ENCODE assay signal across 2 cellular contexts in the genomic region with DNA sequence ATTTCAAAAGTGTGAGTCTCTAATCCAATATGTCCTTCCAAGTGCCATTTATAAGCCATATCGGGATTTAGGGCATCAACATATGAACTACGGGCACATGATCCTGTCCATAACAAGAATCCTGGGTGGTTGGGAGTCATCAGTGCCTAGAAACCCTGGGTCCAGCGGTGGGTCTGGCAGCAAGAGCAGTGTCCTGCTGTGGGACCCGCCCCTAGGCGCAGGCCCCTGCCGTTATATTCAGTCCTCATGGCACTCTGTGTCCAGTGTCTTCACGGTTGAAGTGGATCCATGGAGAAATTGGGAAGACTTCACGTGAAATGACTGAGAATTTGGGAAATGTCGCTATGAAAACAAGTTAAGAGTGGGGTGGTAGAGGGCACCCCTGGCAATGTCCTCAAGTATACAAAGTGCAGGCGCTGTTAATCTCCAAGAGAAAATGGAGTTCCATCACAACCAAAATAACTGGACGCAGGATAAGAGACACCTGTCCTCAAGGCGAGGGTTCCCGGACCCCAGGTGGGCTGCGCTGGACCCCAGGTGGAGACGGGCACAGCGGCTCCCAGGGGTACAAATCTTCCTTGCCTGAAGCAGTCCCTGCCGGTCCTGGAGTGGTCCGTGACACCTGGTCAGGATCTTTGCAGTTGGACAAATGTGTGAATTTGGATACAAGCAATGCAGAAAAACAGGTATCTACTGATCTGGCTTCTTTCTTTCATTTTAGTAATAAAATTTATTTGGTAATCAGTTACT.
TF ChIP-seq lines count a peak whose summit lies in the region.

No MANE protein-coding gene starts in this region.

TF ChIP-seq in SK-N-SH, 30 proteins besides CTCF, POLR2A, EP300 and RAD21 (continued from another document):
- TF ChIP-seq, protein P1, sequence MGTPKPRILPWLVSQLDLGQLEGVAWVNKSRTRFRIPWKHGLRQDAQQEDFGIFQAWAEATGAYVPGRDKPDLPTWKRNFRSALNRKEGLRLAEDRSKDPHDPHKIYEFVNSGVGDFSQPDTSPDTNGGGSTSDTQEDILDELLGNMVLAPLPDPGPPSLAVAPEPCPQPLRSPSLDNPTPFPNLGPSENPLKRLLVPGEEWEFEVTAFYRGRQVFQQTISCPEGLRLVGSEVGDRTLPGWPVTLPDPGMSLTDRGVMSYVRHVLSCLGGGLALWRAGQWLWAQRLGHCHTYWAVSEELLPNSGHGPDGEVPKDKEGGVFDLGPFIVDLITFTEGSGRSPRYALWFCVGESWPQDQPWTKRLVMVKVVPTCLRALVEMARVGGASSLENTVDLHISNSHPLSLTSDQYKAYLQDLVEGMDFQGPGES (IDR thresholded peaks at IDR 0.05; ENCODE audit: low read depth, low read length): no peak
- TF ChIP-seq, protein P2, sequence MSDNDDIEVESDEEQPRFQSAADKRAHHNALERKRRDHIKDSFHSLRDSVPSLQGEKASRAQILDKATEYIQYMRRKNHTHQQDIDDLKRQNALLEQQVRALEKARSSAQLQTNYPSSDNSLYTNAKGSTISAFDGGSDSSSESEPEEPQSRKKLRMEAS (IDR thresholded peaks at IDR 0.05; ENCODE audit: low read depth): no peak
- no peak for TF ChIP-seq GATA2 (CRISPR knock-in tag; IDR thresholded peaks at IDR 0.05)
- no peak for TF ChIP-seq SIN3A (IDR thresholded peaks at IDR 0.05; ENCODE audit: borderline replicate concordance, low read depth, low read length)
- TF ChIP-seq, protein P3, sequence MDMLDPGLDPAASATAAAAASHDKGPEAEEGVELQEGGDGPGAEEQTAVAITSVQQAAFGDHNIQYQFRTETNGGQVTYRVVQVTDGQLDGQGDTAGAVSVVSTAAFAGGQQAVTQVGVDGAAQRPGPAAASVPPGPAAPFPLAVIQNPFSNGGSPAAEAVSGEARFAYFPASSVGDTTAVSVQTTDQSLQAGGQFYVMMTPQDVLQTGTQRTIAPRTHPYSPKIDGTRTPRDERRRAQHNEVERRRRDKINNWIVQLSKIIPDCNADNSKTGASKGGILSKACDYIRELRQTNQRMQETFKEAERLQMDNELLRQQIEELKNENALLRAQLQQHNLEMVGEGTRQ (IDR thresholded peaks at IDR 0.05; ENCODE audit: borderline replicate concordance, low read depth, low read length): no peak
- TF ChIP-seq, protein P4, sequence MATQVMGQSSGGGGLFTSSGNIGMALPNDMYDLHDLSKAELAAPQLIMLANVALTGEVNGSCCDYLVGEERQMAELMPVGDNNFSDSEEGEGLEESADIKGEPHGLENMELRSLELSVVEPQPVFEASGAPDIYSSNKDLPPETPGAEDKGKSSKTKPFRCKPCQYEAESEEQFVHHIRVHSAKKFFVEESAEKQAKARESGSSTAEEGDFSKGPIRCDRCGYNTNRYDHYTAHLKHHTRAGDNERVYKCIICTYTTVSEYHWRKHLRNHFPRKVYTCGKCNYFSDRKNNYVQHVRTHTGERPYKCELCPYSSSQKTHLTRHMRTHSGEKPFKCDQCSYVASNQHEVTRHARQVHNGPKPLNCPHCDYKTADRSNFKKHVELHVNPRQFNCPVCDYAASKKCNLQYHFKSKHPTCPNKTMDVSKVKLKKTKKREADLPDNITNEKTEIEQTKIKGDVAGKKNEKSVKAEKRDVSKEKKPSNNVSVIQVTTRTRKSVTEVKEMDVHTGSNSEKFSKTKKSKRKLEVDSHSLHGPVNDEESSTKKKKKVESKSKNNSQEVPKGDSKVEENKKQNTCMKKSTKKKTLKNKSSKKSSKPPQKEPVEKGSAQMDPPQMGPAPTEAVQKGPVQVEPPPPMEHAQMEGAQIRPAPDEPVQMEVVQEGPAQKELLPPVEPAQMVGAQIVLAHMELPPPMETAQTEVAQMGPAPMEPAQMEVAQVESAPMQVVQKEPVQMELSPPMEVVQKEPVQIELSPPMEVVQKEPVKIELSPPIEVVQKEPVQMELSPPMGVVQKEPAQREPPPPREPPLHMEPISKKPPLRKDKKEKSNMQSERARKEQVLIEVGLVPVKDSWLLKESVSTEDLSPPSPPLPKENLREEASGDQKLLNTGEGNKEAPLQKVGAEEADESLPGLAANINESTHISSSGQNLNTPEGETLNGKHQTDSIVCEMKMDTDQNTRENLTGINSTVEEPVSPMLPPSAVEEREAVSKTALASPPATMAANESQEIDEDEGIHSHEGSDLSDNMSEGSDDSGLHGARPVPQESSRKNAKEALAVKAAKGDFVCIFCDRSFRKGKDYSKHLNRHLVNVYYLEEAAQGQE (IDR thresholded peaks at IDR 0.05; ENCODE audit: low read depth, low read length): no peak
- no peak for TF ChIP-seq FOSL2 (IDR thresholded peaks at IDR 0.05; ENCODE audit: borderline replicate concordance, low read depth)
- TF ChIP-seq MEF2A (IDR thresholded peaks at IDR 0.05; ENCODE audit: borderline replicate concordance, low read depth): no peak
- TF ChIP-seq TCF12 (IDR thresholded peaks at IDR 0.05): no peak
- TF ChIP-seq CHD2 (IDR thresholded peaks at IDR 0.05; ENCODE audit: low read length, partially characterized antibody): no peak
- TF ChIP-seq TEAD4 (IDR thresholded peaks at IDR 0.05; ENCODE audit: borderline replicate concordance, insufficient read depth): no peak
- TF ChIP-seq POLR2AphosphoS5 (IDR thresholded peaks at IDR 0.05; ENCODE audit: low read depth, low read length): no peak
- TF ChIP-seq FOXM1 (IDR thresholded peaks at IDR 0.05; ENCODE audit: low read depth): no peak
- TF ChIP-seq SMC3 (IDR thresholded peaks at IDR 0.05; ENCODE audit: low read depth, low read length): no peak

TF ChIP-seq in SK-N-SH treated with all-trans-retinoic acid at 6 μM for 48 hours, 23 proteins besides CTCF, POLR2A, EP300 and RAD21:
- TF ChIP-seq, protein P5, sequence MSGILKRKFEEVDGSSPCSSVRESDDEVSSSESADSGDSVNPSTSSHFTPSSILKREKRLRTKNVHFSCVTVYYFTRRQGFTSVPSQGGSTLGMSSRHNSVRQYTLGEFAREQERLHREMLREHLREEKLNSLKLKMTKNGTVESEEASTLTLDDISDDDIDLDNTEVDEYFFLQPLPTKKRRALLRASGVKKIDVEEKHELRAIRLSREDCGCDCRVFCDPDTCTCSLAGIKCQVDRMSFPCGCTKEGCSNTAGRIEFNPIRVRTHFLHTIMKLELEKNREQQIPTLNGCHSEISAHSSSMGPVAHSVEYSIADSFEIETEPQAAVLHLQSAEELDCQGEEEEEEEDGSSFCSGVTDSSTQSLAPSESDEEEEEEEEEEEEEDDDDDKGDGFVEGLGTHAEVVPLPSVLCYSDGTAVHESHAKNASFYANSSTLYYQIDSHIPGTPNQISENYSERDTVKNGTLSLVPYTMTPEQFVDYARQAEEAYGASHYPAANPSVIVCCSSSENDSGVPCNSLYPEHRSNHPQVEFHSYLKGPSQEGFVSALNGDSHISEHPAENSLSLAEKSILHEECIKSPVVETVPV (CRISPR knock-in tag; IDR thresholded peaks at IDR 0.05): no peak
- TF ChIP-seq TOX (CRISPR knock-in tag; IDR thresholded peaks at IDR 0.05; ENCODE audit: borderline replicate concordance): no peak
- TF ChIP-seq, protein P6, sequence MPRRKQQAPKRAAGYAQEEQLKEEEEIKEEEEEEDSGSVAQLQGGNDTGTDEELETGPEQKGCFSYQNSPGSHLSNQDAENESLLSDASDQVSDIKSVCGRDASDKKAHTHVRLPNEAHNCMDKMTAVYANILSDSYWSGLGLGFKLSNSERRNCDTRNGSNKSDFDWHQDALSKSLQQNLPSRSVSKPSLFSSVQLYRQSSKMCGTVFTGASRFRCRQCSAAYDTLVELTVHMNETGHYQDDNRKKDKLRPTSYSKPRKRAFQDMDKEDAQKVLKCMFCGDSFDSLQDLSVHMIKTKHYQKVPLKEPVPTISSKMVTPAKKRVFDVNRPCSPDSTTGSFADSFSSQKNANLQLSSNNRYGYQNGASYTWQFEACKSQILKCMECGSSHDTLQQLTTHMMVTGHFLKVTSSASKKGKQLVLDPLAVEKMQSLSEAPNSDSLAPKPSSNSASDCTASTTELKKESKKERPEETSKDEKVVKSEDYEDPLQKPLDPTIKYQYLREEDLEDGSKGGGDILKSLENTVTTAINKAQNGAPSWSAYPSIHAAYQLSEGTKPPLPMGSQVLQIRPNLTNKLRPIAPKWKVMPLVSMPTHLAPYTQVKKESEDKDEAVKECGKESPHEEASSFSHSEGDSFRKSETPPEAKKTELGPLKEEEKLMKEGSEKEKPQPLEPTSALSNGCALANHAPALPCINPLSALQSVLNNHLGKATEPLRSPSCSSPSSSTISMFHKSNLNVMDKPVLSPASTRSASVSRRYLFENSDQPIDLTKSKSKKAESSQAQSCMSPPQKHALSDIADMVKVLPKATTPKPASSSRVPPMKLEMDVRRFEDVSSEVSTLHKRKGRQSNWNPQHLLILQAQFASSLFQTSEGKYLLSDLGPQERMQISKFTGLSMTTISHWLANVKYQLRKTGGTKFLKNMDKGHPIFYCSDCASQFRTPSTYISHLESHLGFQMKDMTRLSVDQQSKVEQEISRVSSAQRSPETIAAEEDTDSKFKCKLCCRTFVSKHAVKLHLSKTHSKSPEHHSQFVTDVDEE (CRISPR knock-in tag; IDR thresholded peaks at IDR 0.05): no peak
- TF ChIP-seq ZFP3 (CRISPR knock-in tag; IDR thresholded peaks at IDR 0.05): no peak
- no peak for TF ChIP-seq ESRRG (CRISPR knock-in tag; IDR thresholded peaks at IDR 0.05)
- TF ChIP-seq CSDC2 (CRISPR knock-in tag; IDR thresholded peaks at IDR 0.05): no peak
- no peak for TF ChIP-seq ZFP30 (CRISPR knock-in tag; IDR thresholded peaks at IDR 0.05)
- no peak for TF ChIP-seq RARB (CRISPR knock-in tag; IDR thresholded peaks at IDR 0.05)
- TF ChIP-seq ZC3H10 (CRISPR knock-in tag; IDR thresholded peaks at IDR 0.05): no peak
